In the genomic region with DNA sequence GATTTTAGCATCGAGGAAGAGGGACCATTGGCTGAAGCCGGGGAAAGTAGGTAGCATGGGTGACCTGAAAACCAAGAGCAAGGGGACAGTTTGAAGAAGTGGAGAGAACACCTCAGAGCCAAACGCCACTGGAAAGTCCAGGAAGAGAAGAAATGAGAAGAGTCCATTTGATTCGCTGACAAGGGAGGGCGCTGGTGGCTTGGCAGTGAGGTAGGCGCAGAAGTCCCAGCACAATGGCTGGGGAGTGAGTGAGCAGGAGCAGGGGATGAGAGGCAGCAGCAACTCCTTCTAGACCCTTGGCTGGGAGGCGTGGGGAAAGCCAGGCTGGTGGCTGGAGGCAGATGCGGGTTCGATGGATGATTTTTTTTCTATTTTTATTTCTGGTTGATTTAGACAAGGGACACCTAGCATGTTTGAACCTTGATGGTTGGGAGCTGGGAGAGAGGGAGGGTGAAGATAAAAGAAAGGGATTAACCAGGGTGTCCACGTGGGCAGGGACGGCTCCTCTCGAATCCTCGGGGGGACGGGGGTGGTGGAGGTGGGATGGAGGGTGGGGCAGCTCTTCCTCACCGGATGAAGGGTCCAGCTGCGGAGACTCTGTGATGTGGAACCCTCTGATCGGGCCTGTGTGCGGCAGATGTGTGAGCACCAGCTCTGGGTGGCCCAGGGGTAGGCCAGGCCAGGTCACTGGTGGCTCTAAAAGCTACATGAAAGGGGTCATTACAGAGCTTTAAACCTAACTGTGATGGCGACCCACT, we compare ENCODE assay signal across 13 cellular contexts.
A peak's percentile ranks its signal among the peaks of the same experiment; 100 is the strongest.
DNase-seq lines count a peak whose midpoint lies in the region; ATAC-seq and TF ChIP-seq lines count a peak whose summit lies in the region.
"Had no signal": no experiment of that assay in that cellular context is flagged by ENCODE, and none has a peak within 500 bp of the region (broad histone marks: within the 10 kb centered on the region; RNA-seq: fewer than 3 reads in every experiment).

No MANE protein-coding gene starts in this region.

- H3K9me2 ChIP-seq in HCT116 (ENCODE audit: insufficient read depth) = no peaks in the 10 kb centered on the region

- H3K4me3 ChIP-seq in CD4-positive, alpha-beta memory T cell (ENCODE audit: low read length in 2 of 2) = no peak overlapping the region
- H3K4me3 ChIP-seq in HCT116 (replicated peaks in 1 of 2; ENCODE audit: low read depth in 1 of 2, low read length in 2 of 2) = no peak overlapping the region
- no peak overlapping the region for H3K4me3 ChIP-seq in Peyer's patch
- H3K4me3 ChIP-seq: skin epidermis had no signal

- H3K4me3 Mint-ChIP-seq in CD4-positive, alpha-beta memory T cell = no peak overlapping the region
- H3K4me3 Mint-ChIP-seq in activated CD4-positive, alpha-beta memory T cell treated with anti-CD3 and anti-CD28 coated beads for 36 hours = no peak overlapping the region
- H3K4me3 Mint-ChIP-seq: memory B cell had no signal

- H3K79me2 ChIP-seq in HCT116 (ENCODE audit: insufficient read depth, low read length) = no peaks in the 10 kb centered on the region

- H3K9me3 ChIP-seq in CD4-positive, alpha-beta memory T cell (ENCODE audit: control insufficient read depth in 1 of 2, low read length in 2 of 2) = no peaks in the 10 kb centered on the region
- H3K9me3 ChIP-seq in HCT116 (ENCODE audit: control insufficient read depth in 1 of 2, insufficient read depth in 1 of 2, low read depth in 1 of 2, low read length in 2 of 2) (no peaks in the 10 kb centered on the region), Peyer's patch (no peaks in the 10 kb centered on the region)

- H2AFZ ChIP-seq in HCT116 (ENCODE audit: low read depth, low read length, poor library complexity, severe bottlenecking) = no peak overlapping the region

- RAD21 ChIA-PET in HCT116 (lab: Charles Lee; ENCODE audit: low non-redundant PET in 1 of 2, low total read pairs in 2 of 2, uncharacterized antibody in 2 of 2, unreplicated experiment in 2 of 2) = interaction anchor here in 1 of 2 experiments (1.3 kb wide), 1 partner anchor 216 kb away, joined by 6 read pairs; no protein-coding TSS in a partner anchor

- no peaks in the 10 kb centered on the region for H3K9me3 Mint-ChIP-seq in CD4-positive, alpha-beta memory T cell
- no peaks in the 10 kb centered on the region for H3K9me3 Mint-ChIP-seq in activated CD4-positive, alpha-beta memory T cell treated with anti-CD3 and anti-CD28 coated beads for 36 hours

- peak; percentile 77 for TF ChIP-seq RAD21 in HCT116 (IDR thresholded peaks at IDR 0.05; ENCODE audit: low read depth)

- POLR2A ChIA-PET in CD4-positive, alpha-beta memory T cell (lab: Charles Lee; ENCODE audit: partially characterized antibody) = no interaction called here
- POLR2A ChIA-PET in HCT116 (lab: Charles Lee) = no interaction called here
- POLR2A ChIA-PET in activated CD4-positive, alpha-beta memory T cell treated with anti-CD3 and anti-CD28 coated beads for 36 hours (lab: Charles Lee) = no interaction called here

- no peak for TF ChIP-seq POLR2A in HCT116 (IDR thresholded peaks at IDR 0.05; ENCODE audit: borderline replicate concordance, extremely low read depth, insufficient read depth, insufficient read length)
- no peak for TF ChIP-seq POLR2A in Peyer's patch (IDR thresholded peaks at IDR 0.05)

- intact Hi-C loops in CD4-positive, alpha-beta memory T cell (cut with micrococcal nuclease) = loop anchor here (1.0 kb wide), 1 partner anchor 217 kb away; no protein-coding TSS in a partner anchor
- intact Hi-C loops in HCT116 (cut with micrococcal nuclease) = no loop called here
- intact Hi-C loops in activated CD4-positive, alpha-beta memory T cell treated with anti-CD3 and anti-CD28 coated beads for 36 hours (cut with micrococcal nuclease) = no loop called here

- DNase-seq in CD4-positive, alpha-beta memory T cell = no peak
- no peak for DNase-seq in HCT116 (ENCODE audit: low read depth, low spot score)
- DNase-seq in activated CD4-positive, alpha-beta memory T cell treated with anti-CD3 and anti-CD28 coated beads for 36 hours = peak; percentile 56
- peak; percentile 76 for DNase-seq in islet precursor cell
- no peak for DNase-seq in HuH-7.5 (ENCODE audit: low spot score)
- DNase-seq in Peyer's patch = no peak
- DNase-seq in SKM-1 treated with dmso at 0.1 percent for 144 hours (lab: John Stamatoyannopoulos, UW; ENCODE audit: unreplicated experiment) = no peak
- no peak for DNase-seq in NCI-H128 (lab: John Stamatoyannopoulos, UW; ENCODE audit: unreplicated experiment)
- DNase-seq: foreskin melanocyte; NCI-H510A; stimulated activated naive CD4-positive, alpha-beta T cell had no signal

- H3K27ac ChIP-seq in CD4-positive, alpha-beta memory T cell (ENCODE audit: low read depth, low read length) = no peak overlapping the region
- H3K27ac ChIP-seq in HCT116 (ENCODE audit: low read depth, low read length) (no peak overlapping the region), Peyer's patch (no peak overlapping the region)
- H3K27ac ChIP-seq: skin epidermis had no signal

- no peak overlapping the region for H3K9ac ChIP-seq in HCT116 (ENCODE audit: low read length)

- BruUV-seq in HCT116 (replicated peaks; lab: Mats Ljungman, UMichigan) = no TSS peak

- no peaks in the 10 kb centered on the region for H4K20me1 ChIP-seq in HCT116 (ENCODE audit: insufficient read depth)

- no peak overlapping the region for H3K4me2 ChIP-seq in HCT116 (ENCODE audit: low read length)

- CTCF ChIA-PET in CD4-positive, alpha-beta memory T cell (lab: Charles Lee; ENCODE audit: partially characterized antibody) = interaction anchor here (0.9 to 6.0 kb wide), 4 partner anchors 12 to 246 kb away, joined by 3 to 45 read pairs (median 3); no protein-coding TSS in a partner anchor
- CTCF ChIA-PET in HCT116 (lab: Charles Lee) = interaction anchor here (1.0 to 3.4 kb wide), 3 partner anchors 217 to 705 kb away, joined by 3 to 19 read pairs (median 3); no protein-coding TSS in a partner anchor
- CTCF ChIA-PET in activated CD4-positive, alpha-beta memory T cell treated with anti-CD3 and anti-CD28 coated beads for 36 hours (lab: Charles Lee) = interaction anchor here (0.8 to 1.5 kb wide), 6 partner anchors 11 to 246 kb away, joined by 3 to 11 read pairs (median 4); no protein-coding TSS in a partner anchor

- peaks cover 9 to 17% of the 10 kb centered on the region in 2 donors for H3K36me3 Mint-ChIP-seq in CD4-positive, alpha-beta memory T cell
- H3K36me3 Mint-ChIP-seq in activated CD4-positive, alpha-beta memory T cell treated with anti-CD3 and anti-CD28 coated beads for 36 hours = peaks cover 5% of the 10 kb centered on the region

- H3K27ac Mint-ChIP-seq in CD4-positive, alpha-beta memory T cell = peak overlapping the region in 4 of 7 donors; percentile 19 to 82 (median 64)
- no peak overlapping the region for H3K27ac Mint-ChIP-seq in activated CD4-positive, alpha-beta memory T cell treated with anti-CD3 and anti-CD28 coated beads for 36 hours
- H3K27ac Mint-ChIP-seq: memory B cell had no signal

- no peaks in the 10 kb centered on the region for H3K4me1 ChIP-seq in CD4-positive, alpha-beta memory T cell (ENCODE audit: insufficient read depth, low read length)
- H3K4me1 ChIP-seq in HCT116 (ENCODE audit: control insufficient read depth in 1 of 2, insufficient read depth in 2 of 2, low read length in 2 of 2) = peaks cover 3 to 8% of the 10 kb centered on the region in 2 experiments; a peak in 2 of 4 replicates
- H3K4me1 ChIP-seq in Peyer's patch = no peaks in the 10 kb centered on the region

- H3K27me3 Mint-ChIP-seq in CD4-positive, alpha-beta memory T cell = no peaks in the 10 kb centered on the region
- no peaks in the 10 kb centered on the region for H3K27me3 Mint-ChIP-seq in activated CD4-positive, alpha-beta memory T cell treated with anti-CD3 and anti-CD28 coated beads for 36 hours
- H3K27me3 Mint-ChIP-seq: memory B cell had no signal

- peak; percentile 71; the same call in 1 of the 2 replicates for ATAC-seq in HCT116

- TF ChIP-seq CTCF in HCT116 (IDR thresholded peaks at IDR 0.05 in 2 of 3, conservative IDR thresholded peaks at IDR 0.05 in 1 of 3; ENCODE audit: borderline replicate concordance in 1 of 3, insufficient read depth in 1 of 3, low read depth in 2 of 3, low read length in 2 of 3) (peak; percentile 23 to 55 (median 27); a peak in 4 of 6 replicates), Peyer's patch (IDR thresholded peaks at IDR 0.05) (no peak)

- peaks cover 0 to 3% (median 2%) of the 10 kb centered on the region in 4 donors for H3K4me1 Mint-ChIP-seq in CD4-positive, alpha-beta memory T cell
- H3K4me1 Mint-ChIP-seq in activated CD4-positive, alpha-beta memory T cell treated with anti-CD3 and anti-CD28 coated beads for 36 hours (ENCODE audit: low read depth) = peaks cover 2% of the 10 kb centered on the region

- H3K36me3 ChIP-seq in CD4-positive, alpha-beta memory T cell (ENCODE audit: insufficient read depth, low read length) = no peaks in the 10 kb centered on the region
- H3K36me3 ChIP-seq in HCT116 (ENCODE audit: control insufficient read depth in 1 of 2, insufficient read depth in 2 of 2, low read length in 2 of 2) (no peaks in the 10 kb centered on the region), Peyer's patch (no peaks in the 10 kb centered on the region)

- H3K27me3 ChIP-seq in CD4-positive, alpha-beta memory T cell (ENCODE audit: insufficient read depth, low read length) = no peaks in the 10 kb centered on the region
- no peaks in the 10 kb centered on the region for H3K27me3 ChIP-seq in HCT116 (ENCODE audit: insufficient read depth, low read length)
- no peaks in the 10 kb centered on the region for H3K27me3 ChIP-seq in Peyer's patch

TF ChIP-seq in HCT116, 20 proteins besides CTCF, POLR2A, EP300 and RAD21 (continues in another document):
- no peak for TF ChIP-seq SRF (IDR thresholded peaks at IDR 0.05; ENCODE audit: low read depth)
- TF ChIP-seq EGR1 (IDR thresholded peaks at IDR 0.05; ENCODE audit: low read depth) = no peak
- TF ChIP-seq, protein P1, sequence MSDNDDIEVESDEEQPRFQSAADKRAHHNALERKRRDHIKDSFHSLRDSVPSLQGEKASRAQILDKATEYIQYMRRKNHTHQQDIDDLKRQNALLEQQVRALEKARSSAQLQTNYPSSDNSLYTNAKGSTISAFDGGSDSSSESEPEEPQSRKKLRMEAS (IDR thresholded peaks at IDR 0.05) = no peak
- no peak for TF ChIP-seq EZH2 (IDR thresholded peaks at IDR 0.05)
- TF ChIP-seq ZNF274 (IDR thresholded peaks at IDR 0.05; ENCODE audit: low read depth, low read length) = no peak
- TF ChIP-seq YY1 (IDR thresholded peaks at IDR 0.05; ENCODE audit: extremely low read depth, insufficient replicate concordance, low read depth, low read length) = no peak
- no peak for TF ChIP-seq EZH2phosphoT487 (IDR thresholded peaks at IDR 0.05; ENCODE audit: borderline replicate concordance)

Comparison
In these comparisons a context has a peak if more than half of its experiments do, and no peak if none do; other contexts are left out.
1. DNase-seq: peak in activated CD4-positive, alpha-beta memory T cell treated with anti-CD3 and anti-CD28 coated beads for 36 hours (single experiment) and islet precursor cell (single experiment); none in CD4-positive, alpha-beta memory T cell (0 of 5), HCT116 (single experiment), HuH-7.5 (single experiment), Peyer's patch (0 of 3), SKM-1 treated with dmso at 0.1 percent for 144 hours (single experiment) and NCI-H128 (single experiment).
2. CTCF ChIP-seq: peak in HCT116 (3 of 3); none in Peyer's patch (0 of 6).